In the genomic region with DNA sequence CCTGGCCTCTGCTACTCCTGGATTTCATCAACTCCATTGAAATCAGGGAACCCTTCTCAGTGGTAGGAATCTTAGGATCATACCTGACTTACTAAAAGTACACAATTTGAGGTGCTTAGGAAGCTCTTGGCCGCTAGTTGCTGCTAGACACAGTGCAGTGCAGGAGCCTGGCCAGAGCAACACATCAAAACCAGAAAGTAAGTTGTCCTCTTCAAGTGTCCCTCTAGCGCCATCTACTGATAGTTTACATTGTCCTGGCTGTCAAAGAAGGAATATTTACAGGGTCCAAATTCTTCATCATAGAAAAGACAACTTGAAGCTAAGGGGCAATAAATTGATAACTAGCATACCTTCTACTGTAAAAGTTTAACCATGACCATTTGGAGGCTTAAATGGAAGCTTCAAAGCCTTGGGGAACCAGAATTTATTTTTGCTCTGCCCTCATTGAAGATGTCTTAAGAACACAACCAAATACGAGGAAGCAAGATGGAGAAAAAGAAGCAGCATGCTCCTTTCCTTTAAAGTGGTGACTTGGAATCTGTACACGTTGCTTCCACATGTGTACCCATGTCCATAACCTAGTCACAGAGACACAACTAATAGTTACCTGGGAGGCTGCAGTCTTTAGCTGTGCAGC, we compare ENCODE assay signal across 7 cellular contexts.
A peak's percentile ranks its signal among the peaks of the same experiment; 100 is the strongest.
DNase-seq lines count a peak whose midpoint lies in the region; ATAC-seq, FAIRE-seq and TF ChIP-seq lines count a peak whose summit lies in the region.

No MANE protein-coding gene starts in this region.

- H3K79me2 ChIP-seq in keratinocyte (ENCODE audit: control insufficient read depth, insufficient read depth, low read length) = no peaks in the 10 kb centered on the region

- no peaks in the 10 kb centered on the region for H3K9me3 Mint-ChIP-seq in type B pancreatic cell

- no peak overlapping the region for H3K9ac ChIP-seq in keratinocyte (ENCODE audit: control insufficient read depth, extremely low read depth, insufficient read depth, low read length)

- no peak overlapping the region for H3K4me3 Mint-ChIP-seq in type B pancreatic cell

- H3K9me3 ChIP-seq in breast epithelium (no peaks in the 10 kb centered on the region), keratinocyte (ENCODE audit: control insufficient read depth, low read depth, low read length) (no peaks in the 10 kb centered on the region)

- no peak overlapping the region for H3K4me3 ChIP-seq in breast epithelium
- H3K4me3 ChIP-seq in keratinocyte (ENCODE audit: control insufficient read depth in 2 of 3, extremely low read depth in 1 of 3, insufficient read depth in 2 of 3, low read depth in 1 of 3, low read length in 3 of 3) = no peak overlapping the region

- no peak overlapping the region for H3K27ac Mint-ChIP-seq in type B pancreatic cell

- no peaks in the 10 kb centered on the region for H3K9me1 ChIP-seq in keratinocyte (ENCODE audit: control insufficient read depth, extremely low read depth, insufficient read depth, low read length)

- H3K27me3 Mint-ChIP-seq in type B pancreatic cell = peaks cover 3% of the 10 kb centered on the region

- DNase-seq in GM10266 (ENCODE audit: extremely low spot score) = peak; percentile 49
- peak; percentile 74 for DNase-seq in HT1080 (ENCODE audit: low read depth)
- peak; percentile 88 for DNase-seq in NCI-H82 treated with DMSO at 0.1 percent for 48 hours (lab: John Stamatoyannopoulos, UW; ENCODE audit: unreplicated experiment)
- no peak for DNase-seq in breast epithelium (ENCODE audit: low spot score in 2 of 2)
- no peak for DNase-seq in keratinocyte (ENCODE audit: low read depth, low spot score)
- no peak for DNase-seq in type B pancreatic cell (ENCODE audit: extremely low spot score, unreplicated experiment)

- peak; percentile 98 for ATAC-seq in GM21723 (IDR thresholded peaks at IDR 0.05; ENCODE audit: unreplicated experiment)

- dilution Hi-C loops in keratinocyte (cut with MboI; ENCODE audit: extremely low pct_ligation_motif_present, low sequenced_read_pairs) = no loop called here

- H3K27me3 ChIP-seq in breast epithelium = no peaks in the 10 kb centered on the region
- H3K27me3 ChIP-seq in keratinocyte (ENCODE audit: control insufficient read depth, extremely low read depth, insufficient read depth, low read length) = no peaks in the 10 kb centered on the region

- H3K36me3 ChIP-seq in breast epithelium = no peaks in the 10 kb centered on the region
- H3K36me3 ChIP-seq in keratinocyte (ENCODE audit: control insufficient read depth in 2 of 2, extremely low read depth in 1 of 2, insufficient read depth in 2 of 2, low read length in 2 of 2) = no peaks in the 10 kb centered on the region

- no peak overlapping the region for H2AFZ ChIP-seq in keratinocyte (ENCODE audit: control insufficient read depth, low read length)

- no peaks in the 10 kb centered on the region for H3K4me1 Mint-ChIP-seq in type B pancreatic cell (ENCODE audit: unreplicated experiment)

- no peak overlapping the region for H3K27ac ChIP-seq in breast epithelium
- H3K27ac ChIP-seq in keratinocyte (ENCODE audit: control insufficient read depth, insufficient read depth, low read length) = no peak overlapping the region

- intact Hi-C loops in breast epithelium (cut with DNase I; ENCODE audit: low total_unique reads) = no loop called here

- H3K36me3 Mint-ChIP-seq in type B pancreatic cell = no peaks in the 10 kb centered on the region

- H4K20me1 ChIP-seq in keratinocyte (ENCODE audit: control insufficient read depth, extremely low read depth, insufficient read depth, low read length) = no peaks in the 10 kb centered on the region

- no peak for TF ChIP-seq POLR2A in breast epithelium (IDR thresholded peaks at IDR 0.05)

- TF ChIP-seq CTCF in GM10266 (IDR thresholded peaks at IDR 0.05; ENCODE audit: control insufficient read depth, insufficient read depth, low read depth, missing control alignments) (peak; percentile 78), breast epithelium (IDR thresholded peaks at IDR 0.05) (peak in 2 of 3 donors; percentile 67 to 68), keratinocyte (optimal IDR thresholded peaks at IDR 0.05 in 1 of 3, IDR thresholded peaks at IDR 0.05 in 1 of 3, conservative IDR thresholded peaks at IDR 0.05 in 1 of 3; ENCODE audit: extremely low read depth in 1 of 3, insufficient read depth in 2 of 3, low read length in 3 of 3) (peak; percentile 43 to 63 (median 56)), type B pancreatic cell (conservative IDR thresholded peaks at IDR 0.05) (peak; percentile 91)

- no peak overlapping the region for H3K4me2 ChIP-seq in keratinocyte (ENCODE audit: control insufficient read depth, extremely low read depth, insufficient read depth, low read depth, low read length)

- H3K4me1 ChIP-seq in breast epithelium (no peaks in the 10 kb centered on the region), keratinocyte (ENCODE audit: control insufficient read depth, extremely low read depth, insufficient read depth, low read length) (no peaks in the 10 kb centered on the region)

- FAIRE-seq in keratinocyte (lab: Jason Lieb, UNC) = no peak

Comparison
In these comparisons a context has a peak if more than half of its experiments do, and no peak if none do; other contexts are left out.
1. DNase-seq: peak in GM10266 (single experiment), HT1080 (single experiment) and NCI-H82 treated with DMSO at 0.1 percent for 48 hours (single experiment); none in breast epithelium (0 of 2), keratinocyte (single experiment) and type B pancreatic cell (single experiment).
2. Peak in every context shown above with its lines, with median percentiles within 50 percentile points of each other: CTCF ChIP-seq.